Comparison of ENCODE assay signal across 10 cellular contexts in genomic region chr10:8059191-8059936, GRCh38. TPM values are rescaled to one million over a fixed set of nuclear protein-coding genes. Genes with fewer than 3 reads are reported as not detected.
DNase-seq lines count a peak whose midpoint lies in the region; TF ChIP-seq lines count a peak whose summit lies in the region.
"Had no signal": no experiment of that assay in that cellular context is flagged by ENCODE, and none has a peak within 500 bp of the region (broad histone marks: within the 10 kb centered on the region; RNA-seq: fewer than 3 reads in every experiment).

No MANE protein-coding gene starts in this region.

- H3K27me3 Mint-ChIP-seq in IgD-negative memory B cell (peaks cover 46% of the 10 kb centered on the region), brain (peaks cover 100% of the 10 kb centered on the region), nephron (ENCODE audit: low read depth) (peaks cover 98% of the 10 kb centered on the region)

- peak overlapping the region in 10 of 11 experiments; percentile 60 to 87 (median 76); a peak in 17 of 22 replicates for H3K4me2 ChIP-seq in BLaER1 treated with 17β-estradiol and CSF1 and Interleukin-3, amounts not matched to agents 10 nM and 100 nM

- H3K4me3 Mint-ChIP-seq in IgD-negative memory B cell (peak overlapping the region in 3 of 4 donors; percentile 70 to 84 (median 83)), brain (peak overlapping the region in 4 of 5 experiments; percentile 15 to 74 (median 46)), nephron (peak overlapping the region; percentile 24 to 68 (median 67))

- H3K4me1 Mint-ChIP-seq in IgD-negative memory B cell, result peaks cover 16 to 29% (median 24%) of the 10 kb centered on the region in 3 donors
- peaks cover 36% of the 10 kb centered on the region for H3K4me1 Mint-ChIP-seq in brain
- peaks cover 47% of the 10 kb centered on the region for H3K4me1 Mint-ChIP-seq in nephron

- no peak overlapping the region for H3K9ac ChIP-seq in BLaER1 treated with 17β-estradiol and CSF1 and Interleukin-3, amounts not matched to agents 10 nM and 100 nM

- no peak overlapping the region for H3K27ac ChIP-seq in BLaER1 treated with 17β-estradiol and CSF1 and Interleukin-3, amounts not matched to agents 10 nM and 100 nM

- peak overlapping the region in 2 of 3 donors; percentile 65 to 76 for H3K27ac Mint-ChIP-seq in IgD-negative memory B cell
- H3K27ac Mint-ChIP-seq in brain, result peak overlapping the region in 1 of 5 experiments; percentile 74
- H3K27ac Mint-ChIP-seq in nephron, result peak overlapping the region in 2 of 3 experiments; percentile 17 to 70

- no peak for TF ChIP-seq CTCF in brain (conservative IDR thresholded peaks at IDR 0.05)
- TF ChIP-seq CTCF in nephron (IDR thresholded peaks at IDR 0.05; ENCODE audit: unreplicated experiment in 3 of 3), result no peak
- no peak for TF ChIP-seq CTCF in GM10266 (IDR thresholded peaks at IDR 0.05; ENCODE audit: control insufficient read depth, insufficient read depth, low read depth, missing control alignments)

- no peak overlapping the region for H3K4me3 ChIP-seq in BLaER1 treated with 17β-estradiol and CSF1 and Interleukin-3, amounts not matched to agents 10 nM and 100 nM

- H3K27me3 ChIP-seq in BLaER1 treated with 17β-estradiol and CSF1 and Interleukin-3, amounts not matched to agents 10 nM and 100 nM, result peaks cover 57 to 86% (median 78%) of the 10 kb centered on the region in 11 experiments

- DNase-seq in GDM1 (lab: John Stamatoyannopoulos, UW) (no peak), cerebellum (ENCODE audit: low spot score) (no peak), NOMO-1 (lab: John Stamatoyannopoulos, UW; ENCODE audit: unreplicated experiment in 2 of 2) (no peak), GM10266 (ENCODE audit: extremely low spot score) (no peak)
- DNase-seq: left ventricle myocardium superior had no signal

- no peaks in the 10 kb centered on the region for H3K36me3 Mint-ChIP-seq in IgD-negative memory B cell
- H3K36me3 Mint-ChIP-seq in brain, result no peaks in the 10 kb centered on the region
- H3K36me3 Mint-ChIP-seq in nephron (ENCODE audit: low read depth), result peaks cover 34% of the 10 kb centered on the region

- H3K9me3 ChIP-seq in BLaER1 treated with 17β-estradiol and CSF1 and Interleukin-3, amounts not matched to agents 10 nM and 100 nM (replicated peaks in 1 of 11), result peaks cover 0 to 14% (median 13%) of the 10 kb centered on the region in 11 experiments; a peak in 14 of 22 replicates

- peaks cover 0 to 35% (median 13%) of the 10 kb centered on the region in 11 experiments; a peak in 11 of 22 replicates for H4K20me1 ChIP-seq in BLaER1 treated with 17β-estradiol and CSF1 and Interleukin-3, amounts not matched to agents 10 nM and 100 nM

- peaks cover 0 to 3% (median 0%) of the 10 kb centered on the region in 3 donors for H3K9me3 Mint-ChIP-seq in IgD-negative memory B cell
- peaks cover 0 to 6% (median 0%) of the 10 kb centered on the region in 5 experiments for H3K9me3 Mint-ChIP-seq in brain
- no peaks in the 10 kb centered on the region for H3K9me3 Mint-ChIP-seq in nephron

- H3K36me3 ChIP-seq in BLaER1 treated with 17β-estradiol and CSF1 and Interleukin-3, amounts not matched to agents 10 nM and 100 nM, result no peaks in the 10 kb centered on the region

- H3K4me1 ChIP-seq in BLaER1 treated with 17β-estradiol and CSF1 and Interleukin-3, amounts not matched to agents 10 nM and 100 nM, result peaks cover 18 to 37% (median 28%) of the 10 kb centered on the region in 10 experiments

RNA-seq across cellular contexts. Expression of gene GATA3, which starts 4.9 kb away (rescaled TPM):
- 2.0 TPM for polyA plus RNA-seq in IgD-negative memory B cell
- not detected for polyA plus RNA-seq in brain (ENCODE audit: insufficient read depth, low read depth, low replicate concordance)
- total RNA-seq in cerebellum, result 0.09 TPM
- total RNA-seq: fibroblast of lung had no signal
- polyA plus RNA-seq: fibroblast of lung had no signal
